In the genomic region with DNA sequence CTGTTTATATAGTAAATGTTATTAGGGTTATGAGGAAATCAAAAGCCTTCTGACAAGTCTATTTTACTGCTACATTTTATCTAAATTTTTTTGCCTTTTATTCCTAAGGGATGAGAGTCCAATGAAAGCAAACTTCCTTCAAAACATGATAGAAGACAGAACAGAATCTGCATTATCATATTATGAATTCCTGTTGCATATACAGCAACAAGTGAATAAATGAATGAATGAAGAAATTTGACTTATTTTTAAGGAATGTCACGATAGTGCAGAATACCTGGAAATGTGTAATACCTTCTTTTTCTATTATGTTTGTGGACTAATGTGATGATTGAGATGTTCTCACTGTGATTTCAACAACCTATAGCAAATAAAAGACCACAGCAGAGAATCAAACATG, we compare ENCODE assay signal across 29 cellular contexts.
"Had no signal": no experiment of that assay in that cellular context is flagged by ENCODE, and none has a peak within 500 bp of the region (broad histone marks: within the 10 kb centered on the region; RNA-seq: fewer than 3 reads in every experiment).

No MANE protein-coding gene starts in this region.

- H3K27ac Mint-ChIP-seq: dendritic cell treated with granulocyte-macrophage colony-stimulating factor and Interleukin-4, amounts not matched to agents 40 ng/mL and 50 ng/mL, for 4 days; endodermal cell; mesothelial cell of epicardium; natural killer cell had no signal

- H3K36me3 Mint-ChIP-seq: natural killer cell had no signal

- H3K4me1 ChIP-seq: colonic mucosa, esophagus squamous epithelium, gastrocnemius medialis, left lung, lower lobe of right lung had no signal

- H3K4me3 ChIP-seq: colonic mucosa, esophagus squamous epithelium, gastrocnemius medialis, hepatocyte, left lung, lower lobe of right lung had no signal

- H3K4me1 Mint-ChIP-seq: endodermal cell, immature natural killer cell, mesothelial cell of epicardium, natural killer cell had no signal

- H3K9me3 ChIP-seq: colonic mucosa, esophagus squamous epithelium, gastrocnemius medialis, left lung, lower lobe of right lung had no signal

- ATAC-seq: effector memory CD8-positive, alpha-beta T cell; esophagus mucosa; gastrocnemius medialis; left cardiac atrium; left lung; left ventricle myocardium superior; lower lobe of right lung; naive thymus-derived CD4-positive, alpha-beta T cell; natural killer cell had no signal

- H3K27ac ChIP-seq: colonic mucosa, epithelial cell of prostate, esophagus squamous epithelium, gastrocnemius medialis, hepatocyte, left lung, lower lobe of right lung had no signal

- FAIRE-seq: endometrium, kidney had no signal

- H3K4me3 Mint-ChIP-seq: dendritic cell treated with granulocyte-macrophage colony-stimulating factor and Interleukin-4, amounts not matched to agents 40 ng/mL and 50 ng/mL, for 4 days; effector memory CD8-positive, alpha-beta T cell; endodermal cell; immature natural killer cell; mesothelial cell of epicardium; naive thymus-derived CD4-positive, alpha-beta T cell; natural killer cell had no signal

- DNase-seq: colonic mucosa; cortex of kidney; effector CD8-positive, alpha-beta T cell; effector memory CD8-positive, alpha-beta T cell; endodermal cell; erythroblast; esophagus squamous epithelium; foreskin fibroblast; foreskin melanocyte; gastrocnemius medialis; glutamatergic neuron; head of caudate nucleus; hypothalamus; immature natural killer cell; islet precursor cell; kidney; left cardiac atrium; left lung; left ventricle myocardium superior; lower lobe of right lung; mesenchymal stem cell; naive thymus-derived CD4-positive, alpha-beta T cell; natural killer cell had no signal

- H3K27me3 Mint-ChIP-seq: dendritic cell treated with granulocyte-macrophage colony-stimulating factor and Interleukin-4, amounts not matched to agents 40 ng/mL and 50 ng/mL, for 4 days; effector memory CD8-positive, alpha-beta T cell; naive thymus-derived CD4-positive, alpha-beta T cell had no signal

- H3K27me3 ChIP-seq: colonic mucosa, esophagus squamous epithelium, gastrocnemius medialis, hepatocyte, left lung had no signal
